In genomic region chr13:75870397-75870801, GRCh38 we compare ENCODE assay signal across 8 cellular contexts.
A peak's percentile ranks its signal among the peaks of the same experiment; 100 is the strongest.
DNase-seq lines count a peak whose midpoint lies in the region; ATAC-seq, FAIRE-seq and TF ChIP-seq lines count a peak whose summit lies in the region.

No MANE protein-coding gene starts in this region.

- no peak overlapping the region for H3K9ac ChIP-seq in Karpas-422 (ENCODE audit: low read length)

- ATAC-seq in natural killer cell treated with Interleukin-12 subunit alpha and Interleukin-12 subunit beta and Interleukin-15 and Interleukin-18, amount 100 ng/mL, for 72 hours: no peak
- no peak for ATAC-seq in HG03521 (IDR thresholded peaks at IDR 0.05; ENCODE audit: unreplicated experiment)

- no peaks in the 10 kb centered on the region for H3K36me3 Mint-ChIP-seq in natural killer cell treated with Interleukin-12 subunit alpha and Interleukin-12 subunit beta and Interleukin-15 and Interleukin-18, amount 100 ng/mL, for 72 hours

- peak overlapping the region; percentile 14 for H3K4me3 Mint-ChIP-seq in natural killer cell treated with Interleukin-12 subunit alpha and Interleukin-12 subunit beta and Interleukin-15 and Interleukin-18, amount 100 ng/mL, for 72 hours

- no peaks in the 10 kb centered on the region for H3K9me3 Mint-ChIP-seq in natural killer cell treated with Interleukin-12 subunit alpha and Interleukin-12 subunit beta and Interleukin-15 and Interleukin-18, amount 100 ng/mL, for 72 hours

- H3K27ac ChIP-seq in Karpas-422 (ENCODE audit: low read length): no peak overlapping the region
- no peak overlapping the region for H3K27ac ChIP-seq in WERI-Rb-1

- H3K9me3 ChIP-seq in Karpas-422 (ENCODE audit: low read length) (no peaks in the 10 kb centered on the region), WERI-Rb-1 (ENCODE audit: severe bottlenecking) (no peaks in the 10 kb centered on the region)

- H3K27me3 ChIP-seq in Karpas-422 (ENCODE audit: low read length) (no peaks in the 10 kb centered on the region), WERI-Rb-1 (ENCODE audit: insufficient read depth, low read depth, severe bottlenecking) (no peaks in the 10 kb centered on the region)

- no peak overlapping the region for H3K4me3 ChIP-seq in Karpas-422 (ENCODE audit: low read length)
- no peak overlapping the region for H3K4me3 ChIP-seq in WERI-Rb-1 (ENCODE audit: low read depth, low read length)

- peaks cover 3 to 9% of the 10 kb centered on the region in 2 donors for H3K4me1 Mint-ChIP-seq in natural killer cell treated with Interleukin-12 subunit alpha and Interleukin-12 subunit beta and Interleukin-15 and Interleukin-18, amount 100 ng/mL, for 72 hours (ENCODE audit: low read depth in 2 of 2)

- H3K4me2 ChIP-seq in Karpas-422 (ENCODE audit: low read depth, low read length, poor library complexity, severe bottlenecking): no peak overlapping the region

- FAIRE-seq in endometrium (lab: Jason Lieb, UNC): peak; percentile 68

- TF ChIP-seq CTCF in WERI-Rb-1 (IDR thresholded peaks at IDR 0.05; ENCODE audit: low read depth, low read length): peak; percentile 37

- H4K20me1 ChIP-seq in Karpas-422 (ENCODE audit: insufficient read depth, low read depth, low read length): no peaks in the 10 kb centered on the region

- H3K79me2 ChIP-seq in Karpas-422 (ENCODE audit: low read length): no peaks in the 10 kb centered on the region

- no peaks in the 10 kb centered on the region for H3K36me3 ChIP-seq in Karpas-422 (ENCODE audit: insufficient read depth, low read length)
- H3K36me3 ChIP-seq in WERI-Rb-1: no peaks in the 10 kb centered on the region

- H3K27ac Mint-ChIP-seq in natural killer cell treated with Interleukin-12 subunit alpha and Interleukin-12 subunit beta and Interleukin-15 and Interleukin-18, amount 100 ng/mL, for 72 hours: no peak overlapping the region

- H3K27me3 Mint-ChIP-seq in natural killer cell treated with Interleukin-12 subunit alpha and Interleukin-12 subunit beta and Interleukin-15 and Interleukin-18, amount 100 ng/mL, for 72 hours: peaks cover 12 to 14% of the 10 kb centered on the region in 2 donors

- no peaks in the 10 kb centered on the region for H3K9me2 ChIP-seq in Karpas-422 (replicated peaks; ENCODE audit: insufficient read depth, low read length)

- H2AFZ ChIP-seq in Karpas-422 (ENCODE audit: low read length): no peak overlapping the region

- DNase-seq in NCI-H1436 (lab: John Stamatoyannopoulos, UW) (peak; percentile 20), NCI-H1436 treated with DMSO at 0.1 percent for 48 hours (lab: John Stamatoyannopoulos, UW) (no peak), Karpas-422 (peak; percentile 69), WERI-Rb-1 (no peak), activated gamma-delta T cell (lab: John Stamatoyannopoulos, UW) (no peak)
- DNase-seq in natural killer cell treated with Interleukin-12 subunit alpha and Interleukin-12 subunit beta and Interleukin-15 and Interleukin-18, amount 100 ng/mL, for 72 hours (ENCODE audit: low spot score): no peak

- no peaks in the 10 kb centered on the region for H3K4me1 ChIP-seq in Karpas-422 (ENCODE audit: low read length)

Comparison
In these comparisons a context has a peak if more than half of its experiments do, and no peak if none do; other contexts are left out.
1. DNase-seq: peak in NCI-H1436 (single experiment) and Karpas-422 (single experiment); none in NCI-H1436 treated with DMSO at 0.1 percent for 48 hours (single experiment), WERI-Rb-1 (single experiment), natural killer cell treated with Interleukin-12 subunit alpha and Interleukin-12 subunit beta and Interleukin-15 and Interleukin-18, amount 100 ng/mL, for 72 hours (single experiment) and activated gamma-delta T cell (single experiment).